8 cellular contexts compared by ENCODE assay signal in the genomic region with DNA sequence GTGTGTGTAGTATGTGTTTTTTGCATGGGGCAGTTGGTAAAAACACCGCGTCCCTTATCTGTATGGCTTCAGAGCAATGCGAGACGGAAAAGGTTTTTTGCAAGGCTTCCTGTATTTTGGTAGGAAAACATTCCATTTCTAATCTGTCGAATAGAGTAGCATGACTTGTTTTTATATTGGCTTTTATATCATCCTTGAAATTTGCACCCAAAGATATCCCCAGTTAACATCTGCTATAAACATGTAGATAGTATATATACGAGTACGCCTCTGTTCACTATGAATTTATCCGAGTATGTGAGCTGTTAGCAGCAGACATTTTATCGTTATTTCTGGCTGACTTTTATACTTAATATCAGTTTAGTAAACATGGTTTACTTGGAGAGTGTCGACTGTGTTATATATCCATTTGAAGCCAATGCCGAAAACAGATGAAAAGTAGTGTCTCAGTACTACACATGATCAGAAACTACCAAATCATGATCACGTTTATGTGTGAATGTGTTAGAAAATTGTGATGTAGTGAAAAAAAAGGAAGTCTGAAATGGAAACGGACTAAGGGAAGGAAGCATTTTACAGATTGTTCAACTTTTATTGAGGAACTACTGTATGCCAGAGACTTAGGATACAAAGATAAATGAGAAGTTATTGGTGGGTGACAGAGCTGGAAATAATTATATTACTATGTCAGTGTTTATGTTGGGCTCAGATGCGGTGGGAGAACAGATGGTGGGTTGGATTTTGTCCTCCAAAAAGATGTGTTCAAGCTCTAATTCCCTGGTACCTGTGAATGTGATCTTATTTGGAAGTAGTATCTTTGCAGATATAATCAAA. TPM values are rescaled to one million over a fixed set of nuclear protein-coding genes. Genes with fewer than 3 reads are reported as not detected.
DNase-seq lines count a peak whose midpoint lies in the region; ATAC-seq and TF ChIP-seq lines count a peak whose summit lies in the region.

No MANE protein-coding gene starts in this region.

- H3K4me2 ChIP-seq in DOHH2 (ENCODE audit: low read length): peak overlapping the region; percentile 75

- ATAC-seq in HG02970 (IDR thresholded peaks at IDR 0.05; ENCODE audit: low FRiP score, unreplicated experiment) (no peak), GM21515 (IDR thresholded peaks at IDR 0.05; ENCODE audit: unreplicated experiment) (no peak)
- no peak for ATAC-seq in stimulated activated naive CD8-positive, alpha-beta T cell treated with anti-CD3 and anti-CD28 coated beads, Interleukin-15, Interleukin-2, amounts not matched to agents 100 U/mL and 50 U/mL, for 24 hours

- H3K9me3 ChIP-seq in DOHH2 (ENCODE audit: control insufficient read depth, insufficient read depth, low read length) (no peaks in the 10 kb centered on the region), ovary (no peaks in the 10 kb centered on the region)
- H3K9me3 ChIP-seq in effector memory CD4-positive, alpha-beta T cell (ENCODE audit: control insufficient read depth, low read length): no peaks in the 10 kb centered on the region

- no peaks in the 10 kb centered on the region for H3K9me2 ChIP-seq in DOHH2 (replicated peaks; ENCODE audit: control insufficient read depth, low read length)

- TF ChIP-seq EP300 in ovary (IDR thresholded peaks at IDR 0.05): no peak

- intact Hi-C loops in ovary (cut with DNase I): loop anchor here in 2 of 4 donors (5.0 to 10.0 kb wide), 4 partner anchors 167 to 357 kb away; no protein-coding TSS in a partner anchor
- intact Hi-C loops in posterior vena cava (cut with DNase I): no loop called here

- H3K36me3 ChIP-seq in DOHH2 (ENCODE audit: control insufficient read depth, low read length): peaks cover 26% of the 10 kb centered on the region
- H3K36me3 ChIP-seq in effector memory CD4-positive, alpha-beta T cell (ENCODE audit: control insufficient read depth, insufficient read depth, low read length): peaks cover 9% of the 10 kb centered on the region
- no peaks in the 10 kb centered on the region for H3K36me3 ChIP-seq in ovary

- H3K27me3 ChIP-seq in DOHH2 (ENCODE audit: control insufficient read depth, low read length) (no peaks in the 10 kb centered on the region), ovary (no peaks in the 10 kb centered on the region)
- H3K27me3 ChIP-seq in effector memory CD4-positive, alpha-beta T cell (replicated peaks; ENCODE audit: control insufficient read depth, insufficient read depth, low read length, poor library complexity, severe bottlenecking): no peaks in the 10 kb centered on the region

- 1 to 4% (median 2%) methylated on average over 14 of the region's 14 CpGs for WGBS in ovary, 3 donors

- H3F3A ChIP-seq in DOHH2 (ENCODE audit: control insufficient read depth, insufficient read depth): no peaks in the 10 kb centered on the region

- DNase-seq in NCI-H82 (lab: John Stamatoyannopoulos, UW) (peak; percentile 92), ovary (no peak), posterior vena cava (ENCODE audit: low spot score) (no peak)
- DNase-seq in effector memory CD4-positive, alpha-beta T cell: no peak
- no peak for DNase-seq in stimulated activated naive CD8-positive, alpha-beta T cell treated with anti-CD3 and anti-CD28 coated beads, Interleukin-15, Interleukin-2, amounts not matched to agents 100 U/mL and 50 U/mL, for 24 hours

- no peak for TF ChIP-seq CTCF in DOHH2 (IDR thresholded peaks at IDR 0.05; ENCODE audit: low read depth, low read length, poor library complexity, severe bottlenecking)
- no peak for TF ChIP-seq CTCF in ovary (IDR thresholded peaks at IDR 0.05)

- no peaks in the 10 kb centered on the region for H4K20me1 ChIP-seq in DOHH2 (ENCODE audit: control insufficient read depth, insufficient read depth, low read depth, low read length)

- H3K4me1 ChIP-seq in DOHH2 (ENCODE audit: control insufficient read depth, low read length) (peaks cover 25% of the 10 kb centered on the region), ovary (ENCODE audit: insufficient read depth) (peaks cover 16% of the 10 kb centered on the region)
- H3K4me1 ChIP-seq in effector memory CD4-positive, alpha-beta T cell (ENCODE audit: control insufficient read depth, insufficient read depth, low read length, poor library complexity, severe bottlenecking): peaks cover 4% of the 10 kb centered on the region

- TF ChIP-seq POLR2A in ovary (IDR thresholded peaks at IDR 0.05): no peak

- H3K4me3 ChIP-seq in DOHH2 (ENCODE audit: low read length): peak overlapping the region; percentile 99
- H3K4me3 ChIP-seq in effector memory CD4-positive, alpha-beta T cell (ENCODE audit: insufficient read depth, low read depth, low read length, poor library complexity, severe bottlenecking): peak overlapping the region; percentile 93
- peak overlapping the region; percentile 95 for H3K4me3 ChIP-seq in ovary

- H3K27ac ChIP-seq in DOHH2 (ENCODE audit: low read depth, low read length) (peak overlapping the region; percentile 60), ovary (peak overlapping the region in 1 of 2 donors; percentile 96)
- H3K27ac ChIP-seq in effector memory CD4-positive, alpha-beta T cell (ENCODE audit: insufficient read depth, low read length, poor library complexity, severe bottlenecking): no peak overlapping the region

- peaks cover 39% of the 10 kb centered on the region for H3K79me2 ChIP-seq in DOHH2 (ENCODE audit: control insufficient read depth, low read length)

RNA-seq across cellular contexts. Expression of a gene that starts 1.1 kb away (rescaled TPM):
- total RNA-seq in ovary (100 to 1,000 TPM in 1 of 7 donors, 10 to 100 TPM in 6; 21.2 to 108 (median 34.6) TPM), posterior vena cava (10 to 100 TPM; 27.1 to 27.7 TPM)
- polyA plus RNA-seq in ovary: 10 to 100 TPM; 28.8 to 29.2 TPM

RNA-seq across cellular contexts. Expression of a gene that starts 1.1 kb away (rescaled TPM):
- 100 to 1,000 TPM in 2 of 7 donors, 10 to 100 TPM in 5; 57.4 to 115 (median 72.0) TPM for total RNA-seq in ovary
- polyA plus RNA-seq in ovary: 10 to 100 TPM; 60.5 to 76.1 TPM
- total RNA-seq in posterior vena cava: 100 to 1,000 TPM in 1 of 2 donors, 10 to 100 TPM in 1; 81.3 to 105 TPM
